ENCODE assay signal across 9 cellular contexts in genomic region chr17:78645421-78646295, GRCh38.
DNase-seq lines count a peak whose midpoint lies in the region; ATAC-seq and TF ChIP-seq lines count a peak whose summit lies in the region.
"Had no signal": no experiment of that assay in that cellular context is flagged by ENCODE, and none has a peak within 500 bp of the region (broad histone marks: within the 10 kb centered on the region; RNA-seq: fewer than 3 reads in every experiment).

No MANE protein-coding gene starts in this region.

- no peaks in the 10 kb centered on the region for H3K9me2 ChIP-seq in SU-DHL-6 (replicated peaks; ENCODE audit: insufficient read depth, low read length)

- H4K20me1 ChIP-seq in SU-DHL-6 (ENCODE audit: low read depth, low read length): no peaks in the 10 kb centered on the region

- H3K4me3 ChIP-seq in SU-DHL-6 (ENCODE audit: insufficient read depth, low read length, poor library complexity, severe bottlenecking): no peak overlapping the region
- H3K4me3 ChIP-seq in ascending aorta: no peak overlapping the region
- no peak overlapping the region for H3K4me3 ChIP-seq in lower lobe of right lung
- H3K4me3 ChIP-seq: SK-N-MC had no signal

- TF ChIP-seq CTCF in SU-DHL-6 (IDR thresholded peaks at IDR 0.05; ENCODE audit: insufficient read depth, low read length, poor library complexity, severe bottlenecking): no peak
- TF ChIP-seq CTCF in ascending aorta (IDR thresholded peaks at IDR 0.05): no peak
- no peak for TF ChIP-seq CTCF in lower lobe of right lung (IDR thresholded peaks at IDR 0.05)

- H3K27me3 ChIP-seq in SU-DHL-6 (ENCODE audit: low read length) (no peaks in the 10 kb centered on the region), ascending aorta (no peaks in the 10 kb centered on the region), lower lobe of right lung (ENCODE audit: low read depth) (no peaks in the 10 kb centered on the region)

- H3K27ac ChIP-seq in SU-DHL-6 (ENCODE audit: low read depth, low read length) (no peak overlapping the region), ascending aorta (peak overlapping the region in 1 of 2 donors; percentile 26), lower lobe of right lung (peak overlapping the region; percentile 74)
- H3K27ac ChIP-seq: neutrophil, SK-N-MC had no signal

- H3K9me3 ChIP-seq in SU-DHL-6 (ENCODE audit: insufficient read depth, low read length): no peaks in the 10 kb centered on the region
- H3K9me3 ChIP-seq in ascending aorta: no peaks in the 10 kb centered on the region
- peaks cover 5% of the 10 kb centered on the region for H3K9me3 ChIP-seq in lower lobe of right lung

- H3K4me1 ChIP-seq in ascending aorta: no peaks in the 10 kb centered on the region
- peaks cover 15% of the 10 kb centered on the region for H3K4me1 ChIP-seq in lower lobe of right lung

- H3K79me2 ChIP-seq in SU-DHL-6 (ENCODE audit: insufficient read depth, low read length): no peaks in the 10 kb centered on the region

- no peaks in the 10 kb centered on the region for H3K36me3 ChIP-seq in SU-DHL-6 (ENCODE audit: low read length)
- H3K36me3 ChIP-seq in ascending aorta: no peaks in the 10 kb centered on the region
- no peaks in the 10 kb centered on the region for H3K36me3 ChIP-seq in lower lobe of right lung
- H3K36me3 ChIP-seq: neutrophil had no signal

- peak; percentile 76 for ATAC-seq in GM21515 (IDR thresholded peaks at IDR 0.05; ENCODE audit: unreplicated experiment)
- ATAC-seq in lower lobe of right lung: peak; percentile 88 to 95
- ATAC-seq in stimulated activated naive CD8-positive, alpha-beta T cell treated with anti-CD3 and anti-CD28 coated beads, Interleukin-15, Interleukin-2, amounts not matched to agents 100 U/mL and 50 U/mL, for 24 hours: peak; percentile 71
- ATAC-seq in GM19324 (IDR thresholded peaks at IDR 0.05; ENCODE audit: low FRiP score, unreplicated experiment): no peak

- H3K4me2 ChIP-seq in SU-DHL-6 (ENCODE audit: low read depth, low read length, poor library complexity, severe bottlenecking): peak overlapping the region; percentile 46

- H2AFZ ChIP-seq in SU-DHL-6 (ENCODE audit: low read depth, low read length, severe bottlenecking): peak overlapping the region; percentile 67

- intact Hi-C loops in ascending aorta (cut with DNase I): no loop called here
- intact Hi-C loops in lower lobe of right lung (cut with DNase I): no loop called here

- H3K9ac ChIP-seq in SU-DHL-6 (ENCODE audit: low read length): peak overlapping the region; percentile 15; the same call in 1 of the 2 replicates

- DNase-seq in ascending aorta (ENCODE audit: low spot score in 2 of 2) (peak; percentile 62 to 84), lower lobe of right lung (peak; percentile 90), NCI-H2029 treated with DMSO at 0.1 percent for 48 hours (lab: John Stamatoyannopoulos, UW) (no peak)
- DNase-seq in stimulated activated naive CD8-positive, alpha-beta T cell treated with anti-CD3 and anti-CD28 coated beads, Interleukin-15, Interleukin-2, amounts not matched to agents 100 U/mL and 50 U/mL, for 24 hours: peak; percentile 66

- H3F3A ChIP-seq in SU-DHL-6 (ENCODE audit: insufficient read depth): no peaks in the 10 kb centered on the region
